12 cellular contexts compared by ENCODE assay signal in the genomic region with DNA sequence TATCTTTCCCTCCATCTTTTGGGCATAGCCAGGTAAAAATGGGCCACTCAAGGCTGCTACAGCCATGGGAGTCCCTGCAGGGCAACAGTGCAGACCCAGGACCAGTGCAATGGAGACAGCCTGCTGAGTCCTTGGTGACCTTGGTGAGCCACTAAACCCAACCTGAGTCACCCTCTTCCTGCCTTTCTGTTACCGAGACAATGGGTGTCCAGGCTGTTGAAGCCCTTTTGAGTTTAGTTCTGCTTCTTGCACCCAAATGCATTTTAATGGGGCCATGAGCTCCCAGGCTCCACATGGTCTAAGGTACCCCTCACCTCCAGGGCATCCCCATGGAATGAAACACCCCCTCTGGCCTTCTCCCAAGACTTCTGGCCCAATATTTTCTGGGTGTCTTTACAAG. TPM values are rescaled to one million over a fixed set of nuclear protein-coding genes. Genes with fewer than 3 reads are reported as not detected.
DNase-seq lines count a peak whose midpoint lies in the region; ATAC-seq and TF ChIP-seq lines count a peak whose summit lies in the region.
"Had no signal": no experiment of that assay in that cellular context is flagged by ENCODE, and none has a peak within 500 bp of the region (broad histone marks: within the 10 kb centered on the region; RNA-seq: fewer than 3 reads in every experiment).

No MANE protein-coding gene starts in this region.

- H3K27me3 ChIP-seq in DND-41 (ENCODE audit: insufficient read depth, low read length, poor library complexity): no peaks in the 10 kb centered on the region
- H3K27me3 ChIP-seq in prostate gland (replicated peaks; ENCODE audit: insufficient read depth): no peaks in the 10 kb centered on the region
- H3K27me3 ChIP-seq: brain microvascular endothelial cell, right atrium auricular region had no signal

- TF ChIP-seq POLR2A in NB4 (IDR thresholded peaks at IDR 0.05; ENCODE audit: extremely low read depth, insufficient read length) (no peak), prostate gland (IDR thresholded peaks at IDR 0.05) (no peak)

- WGBS in prostate gland: 94% methylated on average over 1 of the region's 1 CpG

- no peaks in the 10 kb centered on the region for H3K79me2 ChIP-seq in DND-41 (ENCODE audit: insufficient read depth, low read length)

- no peak overlapping the region; the same call in 1 of the 2 replicates for H3K4me2 ChIP-seq in DND-41 (ENCODE audit: insufficient read depth, low read length)

- peak overlapping the region; percentile 17; the same call in 1 of the 2 replicates for H3K27ac ChIP-seq in DND-41 (ENCODE audit: low read length)
- H3K27ac ChIP-seq in angular gyrus (ENCODE audit: low read depth, low read length): peak overlapping the region; percentile 91
- peak overlapping the region; percentile 84 for H3K27ac ChIP-seq in prostate gland
- H3K27ac ChIP-seq: brain microvascular endothelial cell had no signal

- intact Hi-C loops in prostate gland (cut with DNase I) (loop anchor here (2.0 to 5.0 kb wide), 3 partner anchors 39 to 97 kb away; a partner anchor contains a TSS), head of caudate nucleus (cut with DNase I) (no loop called here)

- TF ChIP-seq CTCF in DND-41 (IDR thresholded peaks at IDR 0.05; ENCODE audit: borderline replicate concordance, extremely low read depth, low read length, poor library complexity, severe bottlenecking): no peak
- no peak for TF ChIP-seq CTCF in NB4 (IDR thresholded peaks at IDR 0.05; ENCODE audit: low read depth, low read length)
- no peak for TF ChIP-seq CTCF in prostate gland (IDR thresholded peaks at IDR 0.05)

- H3K9ac ChIP-seq in DND-41 (ENCODE audit: low read depth, low read length): no peak overlapping the region

- H4K20me1 ChIP-seq in DND-41 (ENCODE audit: insufficient read depth, low read length): no peaks in the 10 kb centered on the region

- H3K4me1 ChIP-seq in DND-41 (ENCODE audit: insufficient read depth, low read length) (peaks cover 49% of the 10 kb centered on the region), prostate gland (replicated peaks) (peaks cover 13% of the 10 kb centered on the region)

- H3K36me3 ChIP-seq in DND-41 (ENCODE audit: insufficient read depth, low read length): no peaks in the 10 kb centered on the region
- H3K36me3 ChIP-seq in prostate gland: no peaks in the 10 kb centered on the region
- H3K36me3 ChIP-seq: brain microvascular endothelial cell, right atrium auricular region had no signal

- no peak for ATAC-seq in DND-41 (ENCODE audit: insufficient read depth, low read depth)
- ATAC-seq: left lobe of liver had no signal

- DNase-seq in DND-41 (no peak), NB4 (ENCODE audit: low read depth) (peak; percentile 89), prostate gland (ENCODE audit: low spot score) (no peak), NCI-H128 (lab: John Stamatoyannopoulos, UW; ENCODE audit: unreplicated experiment) (no peak), hepatic stellate cell (ENCODE audit: low spot score) (no peak), head of caudate nucleus (no peak), NCI-H2029 (lab: John Stamatoyannopoulos, UW) (no peak)
- DNase-seq: brain microvascular endothelial cell, NCI-H1092 treated with DMSO at 0.1 percent for 48 hours had no signal

- H3K4me3 ChIP-seq in DND-41 (ENCODE audit: low read depth in 1 of 2, low read length in 2 of 2) (no peak overlapping the region), NB4 (ENCODE audit: low read depth, low read length) (no peak overlapping the region), prostate gland (no peak overlapping the region)

- 0 out of 2 replicates have a peak overlapping the region, but pooled peaks have one; percentile 22 for H2AFZ ChIP-seq in DND-41 (ENCODE audit: low read depth, low read length)

- H3K9me3 ChIP-seq in DND-41 (ENCODE audit: insufficient read depth, low read length, severe bottlenecking) (no peaks in the 10 kb centered on the region), prostate gland (no peaks in the 10 kb centered on the region)
- H3K9me3 ChIP-seq: right atrium auricular region had no signal

RNA-seq across cellular contexts. Expression of a gene that starts 0.9 kb away (rescaled TPM):
- 10 to 100 TPM; 47.6 to 50.8 TPM for total RNA-seq in prostate gland

RNA-seq across cellular contexts. Expression of a gene that starts 27.4 kb away (rescaled TPM):
- 1 to 10 TPM in 1 of 2 donors, not detected in 1; 2.6 TPM for total RNA-seq in prostate gland
- total RNA-seq: right atrium auricular region had no signal

RNA-seq across cellular contexts. Expression of a gene that starts 29.9 kb away (rescaled TPM):
- total RNA-seq in prostate gland: not detected
- total RNA-seq: left lobe of liver had no signal

RNA-seq across cellular contexts. Expression of a gene that starts 44.8 kb away (rescaled TPM):
- total RNA-seq in prostate gland: 10 to 100 TPM in 1 of 2 donors, not detected in 1; 25.7 TPM
- total RNA-seq: left lobe of liver had no signal

Comparison
In these comparisons a context has a peak if more than half of its experiments do, and no peak if none do; other contexts are left out.
1. H3K27ac ChIP-seq: peak in every context shown above with its lines; median percentile 91 in angular gyrus; 84 in prostate gland; 17 in DND-41.